Comparison of ENCODE assay signal across 25 cellular contexts in genomic region chr4:177235026-177235425, GRCh38.
DNase-seq lines count a peak whose midpoint lies in the region; ATAC-seq, FAIRE-seq and TF ChIP-seq lines count a peak whose summit lies in the region.
"Had no signal": no experiment of that assay in that cellular context is flagged by ENCODE, and none has a peak within 500 bp of the region (broad histone marks: within the 10 kb centered on the region; RNA-seq: fewer than 3 reads in every experiment).

No MANE protein-coding gene starts in this region.

- BruUV-seq in mammary epithelial cell (replicated peaks; lab: Mats Ljungman, UMichigan): no TSS peak

- H3K4me1 ChIP-seq in mammary epithelial cell (ENCODE audit: insufficient read depth, low read length) (no peaks in the 10 kb centered on the region), foreskin keratinocyte (no peaks in the 10 kb centered on the region)
- H3K4me1 ChIP-seq: uterus had no signal

- H3K9ac ChIP-seq in mammary epithelial cell (ENCODE audit: insufficient read depth, low read length): no peak overlapping the region

- FAIRE-seq in urothelium cell line (lab: Jason Lieb, UNC): no peak
- FAIRE-seq: GM12891, GM19239 had no signal

- dilution Hi-C loops in mammary epithelial cell (cut with HindIII; ENCODE audit: low sequenced_read_pairs): no loop called here

- H3K9me3 ChIP-seq in mammary epithelial cell (replicated peaks; ENCODE audit: insufficient read depth, low read length): no peaks in the 10 kb centered on the region
- H3K9me3 ChIP-seq: uterus had no signal

- H4K20me1 ChIP-seq in mammary epithelial cell (ENCODE audit: insufficient read depth, low read length): no peaks in the 10 kb centered on the region

- no peak overlapping the region for H3K4me2 ChIP-seq in mammary epithelial cell (ENCODE audit: insufficient read depth, low read depth, low read length)
- H3K4me2 ChIP-seq: GM23338 had no signal

- intact Hi-C loops in mammary epithelial cell (cut with micrococcal nuclease): no loop called here

- H2AFZ ChIP-seq in mammary epithelial cell (ENCODE audit: low read depth, low read length): no peak overlapping the region
- H2AFZ ChIP-seq: GM23338 had no signal

- no peaks in the 10 kb centered on the region for H3K27me3 ChIP-seq in mammary epithelial cell (ENCODE audit: insufficient read depth, low read length)
- H3K27me3 ChIP-seq in foreskin keratinocyte: no peaks in the 10 kb centered on the region
- H3K27me3 ChIP-seq: uterus had no signal

- H3K36me3 ChIP-seq in mammary epithelial cell (ENCODE audit: insufficient read depth, low read length): no peaks in the 10 kb centered on the region
- H3K36me3 ChIP-seq: uterus had no signal

- WGBS in mammary epithelial cell (ENCODE audit: low coverage, missing lambda C conversion rate): 45% methylated on average over 1 of the region's 1 CpG

- TF ChIP-seq CTCF in mammary epithelial cell (conservative IDR thresholded peaks at IDR 0.05 in 1 of 2, IDR thresholded peaks at IDR 0.05 in 1 of 2; ENCODE audit: extremely low read depth in 1 of 2, insufficient read depth in 1 of 2, low read depth in 1 of 2, low read length in 2 of 2) (no peak), foreskin keratinocyte (conservative IDR thresholded peaks at IDR 0.05) (no peak)

- no peak overlapping the region for H3K27ac ChIP-seq in mammary epithelial cell (ENCODE audit: insufficient read depth, low read depth, low read length)
- no peak overlapping the region for H3K27ac ChIP-seq in foreskin keratinocyte
- H3K27ac ChIP-seq: uterus had no signal

- ATAC-seq in foreskin keratinocyte: peak; percentile 46
- ATAC-seq: GM23338, PC-3, right cardiac atrium had no signal

- H3K79me2 ChIP-seq in mammary epithelial cell (ENCODE audit: insufficient read depth, low read length): no peaks in the 10 kb centered on the region

- no peak overlapping the region for H3K4me3 ChIP-seq in mammary epithelial cell (replicated peaks in 1 of 3; ENCODE audit: insufficient read depth in 1 of 3, low read depth in 2 of 3, low read length in 3 of 3)
- H3K4me3 ChIP-seq: GM23338, uterus had no signal

- DNase-seq in AG08396 (ENCODE audit: low spot score) (peak; percentile 13), HS-27A (ENCODE audit: low read depth) (peak; percentile 15), mammary epithelial cell (peak; percentile 55), foreskin keratinocyte (peak; percentile 11 to 47), NCI-H1092 (lab: John Stamatoyannopoulos, UW) (no peak), SKM-1 treated with dmso at 0.1 percent for 144 hours (lab: John Stamatoyannopoulos, UW; ENCODE audit: unreplicated experiment) (no peak), SIG-M5 (lab: John Stamatoyannopoulos, UW) (no peak), urothelium cell line (ENCODE audit: low spot score) (no peak)
- DNase-seq: activated gamma-delta T cell treated with Interleukin-2 at 50 U/mL for 16 hours; amygdala; CD4-positive, CD25-positive, alpha-beta regulatory T cell; effector CD8-positive, alpha-beta T cell; hypothalamus; islet precursor cell; KG1; NCI-H187 treated with DMSO at 0.1 percent for 48 hours; NCI-H226; PC-3; right cardiac atrium; substantia nigra; T-helper 2 cell; uterus had no signal

- CTCF ChIA-PET in mammary epithelial cell (lab: Charles Lee; ENCODE audit: low non-redundant PET): no interaction called here

- in situ Hi-C loops in mammary epithelial cell (cut with MboI; ENCODE audit: low sequenced_read_pairs in 2 of 2): no loop called here

Comparison
In these comparisons a context has a peak if more than half of its experiments do, and no peak if none do; other contexts are left out.
1. DNase-seq: peak in AG08396 (single experiment), HS-27A (single experiment), mammary epithelial cell (single experiment) and foreskin keratinocyte (2 of 2); none in NCI-H1092 (single experiment), SKM-1 treated with dmso at 0.1 percent for 144 hours (single experiment), SIG-M5 (single experiment) and urothelium cell line (single experiment).